In the genomic region with DNA sequence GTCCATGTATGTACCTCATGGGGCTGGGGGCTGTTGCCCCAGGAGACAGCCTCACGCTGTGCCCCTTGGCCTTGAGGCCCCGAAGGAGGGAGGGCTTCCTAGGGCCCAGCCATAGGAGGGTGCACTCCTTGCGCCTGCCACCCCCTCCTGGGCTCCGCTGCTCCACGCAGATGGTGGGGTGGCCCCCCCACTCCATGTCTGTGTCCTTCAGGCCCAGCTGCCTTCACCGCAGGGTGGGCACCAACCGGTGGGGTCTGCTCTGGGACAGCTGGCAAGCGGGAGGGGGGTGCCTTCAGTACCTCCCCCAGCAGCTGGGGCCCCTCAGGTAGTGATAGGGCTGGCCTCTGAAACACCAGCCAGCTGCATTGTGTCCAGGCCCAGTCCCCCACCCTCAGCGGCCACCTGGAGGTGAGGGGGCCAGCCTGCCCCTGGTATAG, we compare ENCODE assay signal across 1 cellular context.
TF ChIP-seq lines count a peak whose summit lies in the region.

No MANE protein-coding gene starts in this region.

TF ChIP-seq in HepG2, 621 proteins besides CTCF, POLR2A, EP300 and RAD21 (continued from another document and continues in another):
- no peak for TF ChIP-seq ZNF224 (CRISPR knock-in tag; IDR thresholded peaks at IDR 0.05)
- TF ChIP-seq, protein P1, sequence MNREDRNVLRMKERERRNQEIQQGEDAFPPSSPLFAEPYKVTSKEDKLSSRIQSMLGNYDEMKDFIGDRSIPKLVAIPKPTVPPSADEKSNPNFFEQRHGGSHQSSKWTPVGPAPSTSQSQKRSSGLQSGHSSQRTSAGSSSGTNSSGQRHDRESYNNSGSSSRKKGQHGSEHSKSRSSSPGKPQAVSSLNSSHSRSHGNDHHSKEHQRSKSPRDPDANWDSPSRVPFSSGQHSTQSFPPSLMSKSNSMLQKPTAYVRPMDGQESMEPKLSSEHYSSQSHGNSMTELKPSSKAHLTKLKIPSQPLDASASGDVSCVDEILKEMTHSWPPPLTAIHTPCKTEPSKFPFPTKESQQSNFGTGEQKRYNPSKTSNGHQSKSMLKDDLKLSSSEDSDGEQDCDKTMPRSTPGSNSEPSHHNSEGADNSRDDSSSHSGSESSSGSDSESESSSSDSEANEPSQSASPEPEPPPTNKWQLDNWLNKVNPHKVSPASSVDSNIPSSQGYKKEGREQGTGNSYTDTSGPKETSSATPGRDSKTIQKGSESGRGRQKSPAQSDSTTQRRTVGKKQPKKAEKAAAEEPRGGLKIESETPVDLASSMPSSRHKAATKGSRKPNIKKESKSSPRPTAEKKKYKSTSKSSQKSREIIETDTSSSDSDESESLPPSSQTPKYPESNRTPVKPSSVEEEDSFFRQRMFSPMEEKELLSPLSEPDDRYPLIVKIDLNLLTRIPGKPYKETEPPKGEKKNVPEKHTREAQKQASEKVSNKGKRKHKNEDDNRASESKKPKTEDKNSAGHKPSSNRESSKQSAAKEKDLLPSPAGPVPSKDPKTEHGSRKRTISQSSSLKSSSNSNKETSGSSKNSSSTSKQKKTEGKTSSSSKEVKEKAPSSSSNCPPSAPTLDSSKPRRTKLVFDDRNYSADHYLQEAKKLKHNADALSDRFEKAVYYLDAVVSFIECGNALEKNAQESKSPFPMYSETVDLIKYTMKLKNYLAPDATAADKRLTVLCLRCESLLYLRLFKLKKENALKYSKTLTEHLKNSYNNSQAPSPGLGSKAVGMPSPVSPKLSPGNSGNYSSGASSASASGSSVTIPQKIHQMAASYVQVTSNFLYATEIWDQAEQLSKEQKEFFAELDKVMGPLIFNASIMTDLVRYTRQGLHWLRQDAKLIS (CRISPR knock-in tag; IDR thresholded peaks at IDR 0.05): no peak
- no peak for TF ChIP-seq SNRNP70 (IDR thresholded peaks at IDR 0.05; ENCODE audit: low read depth, low read length)
- no peak for TF ChIP-seq ZKSCAN8 (CRISPR knock-in tag; IDR thresholded peaks at IDR 0.05; ENCODE audit: borderline replicate concordance)
- no peak for TF ChIP-seq MED8 (CRISPR knock-in tag; IDR thresholded peaks at IDR 0.05; ENCODE audit: insufficient replicate concordance)
- no peak for TF ChIP-seq KAT8 (CRISPR knock-in tag; IDR thresholded peaks at IDR 0.05)
- no peak for TF ChIP-seq ZNF7 (CRISPR knock-in tag; IDR thresholded peaks at IDR 0.05)
- no peak for TF ChIP-seq RFXANK (CRISPR knock-in tag; IDR thresholded peaks at IDR 0.05)
- 0 out of 2 replicates have a peak, but pooled peaks have one; percentile 22 for TF ChIP-seq ZNF839 (CRISPR knock-in tag; IDR thresholded peaks at IDR 0.05; ENCODE audit: borderline replicate concordance)
- TF ChIP-seq NR2C2 (CRISPR knock-in tag; IDR thresholded peaks at IDR 0.05; ENCODE audit: borderline replicate concordance): no peak
- no peak for TF ChIP-seq KLF15 (CRISPR knock-in tag; IDR thresholded peaks at IDR 0.05; ENCODE audit: borderline replicate concordance)
- no peak for TF ChIP-seq CCAR2 (optimal IDR thresholded peaks at IDR 0.05; ENCODE audit: low read depth, low read length)
- TF ChIP-seq ZNF17 (CRISPR knock-in tag; IDR thresholded peaks at IDR 0.05): no peak
- TF ChIP-seq ZNF615 (CRISPR knock-in tag; IDR thresholded peaks at IDR 0.05; ENCODE audit: borderline replicate concordance): no peak
- TF ChIP-seq, protein P2, sequence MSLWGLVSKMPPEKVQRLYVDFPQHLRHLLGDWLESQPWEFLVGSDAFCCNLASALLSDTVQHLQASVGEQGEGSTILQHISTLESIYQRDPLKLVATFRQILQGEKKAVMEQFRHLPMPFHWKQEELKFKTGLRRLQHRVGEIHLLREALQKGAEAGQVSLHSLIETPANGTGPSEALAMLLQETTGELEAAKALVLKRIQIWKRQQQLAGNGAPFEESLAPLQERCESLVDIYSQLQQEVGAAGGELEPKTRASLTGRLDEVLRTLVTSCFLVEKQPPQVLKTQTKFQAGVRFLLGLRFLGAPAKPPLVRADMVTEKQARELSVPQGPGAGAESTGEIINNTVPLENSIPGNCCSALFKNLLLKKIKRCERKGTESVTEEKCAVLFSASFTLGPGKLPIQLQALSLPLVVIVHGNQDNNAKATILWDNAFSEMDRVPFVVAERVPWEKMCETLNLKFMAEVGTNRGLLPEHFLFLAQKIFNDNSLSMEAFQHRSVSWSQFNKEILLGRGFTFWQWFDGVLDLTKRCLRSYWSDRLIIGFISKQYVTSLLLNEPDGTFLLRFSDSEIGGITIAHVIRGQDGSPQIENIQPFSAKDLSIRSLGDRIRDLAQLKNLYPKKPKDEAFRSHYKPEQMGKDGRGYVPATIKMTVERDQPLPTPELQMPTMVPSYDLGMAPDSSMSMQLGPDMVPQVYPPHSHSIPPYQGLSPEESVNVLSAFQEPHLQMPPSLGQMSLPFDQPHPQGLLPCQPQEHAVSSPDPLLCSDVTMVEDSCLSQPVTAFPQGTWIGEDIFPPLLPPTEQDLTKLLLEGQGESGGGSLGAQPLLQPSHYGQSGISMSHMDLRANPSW (CRISPR knock-in tag; IDR thresholded peaks at IDR 0.05; ENCODE audit: borderline replicate concordance): no peak
- no peak for TF ChIP-seq ZNF713 (CRISPR knock-in tag; IDR thresholded peaks at IDR 0.05)
- TF ChIP-seq ZNF33B (CRISPR knock-in tag; IDR thresholded peaks at IDR 0.05): no peak
- no peak for TF ChIP-seq TP53 (CRISPR knock-in tag; conservative IDR thresholded peaks at IDR 0.05)
- no peak for TF ChIP-seq ZNF841 (CRISPR knock-in tag; IDR thresholded peaks at IDR 0.05; ENCODE audit: borderline replicate concordance)
- no peak for TF ChIP-seq SMYD3 (CRISPR knock-in tag; IDR thresholded peaks at IDR 0.05)
- no peak for TF ChIP-seq GFI1 (CRISPR knock-in tag; IDR thresholded peaks at IDR 0.05; ENCODE audit: borderline replicate concordance)
- TF ChIP-seq FOXO1 (CRISPR knock-in tag; IDR thresholded peaks at IDR 0.05): no peak
- TF ChIP-seq SCMH1 (CRISPR knock-in tag; IDR thresholded peaks at IDR 0.05; ENCODE audit: borderline replicate concordance): no peak
- TF ChIP-seq, protein P3, sequence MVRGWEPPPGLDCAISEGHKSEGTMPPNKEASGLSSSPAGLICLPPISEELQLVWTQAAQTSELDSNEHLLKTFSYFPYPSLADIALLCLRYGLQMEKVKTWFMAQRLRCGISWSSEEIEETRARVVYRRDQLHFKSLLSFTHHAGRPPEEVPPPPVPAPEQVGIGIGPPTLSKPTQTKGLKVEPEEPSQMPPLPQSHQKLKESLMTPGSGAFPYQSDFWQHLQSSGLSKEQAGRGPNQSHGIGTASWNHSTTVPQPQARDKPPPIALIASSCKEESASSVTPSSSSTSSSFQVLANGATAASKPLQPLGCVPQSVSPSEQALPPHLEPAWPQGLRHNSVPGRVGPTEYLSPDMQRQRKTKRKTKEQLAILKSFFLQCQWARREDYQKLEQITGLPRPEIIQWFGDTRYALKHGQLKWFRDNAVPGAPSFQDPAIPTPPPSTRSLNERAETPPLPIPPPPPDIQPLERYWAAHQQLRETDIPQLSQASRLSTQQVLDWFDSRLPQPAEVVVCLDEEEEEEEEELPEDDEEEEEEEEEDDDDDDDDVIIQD (CRISPR knock-in tag; IDR thresholded peaks at IDR 0.05; ENCODE audit: low read depth): no peak
- TF ChIP-seq ZBTB21 (CRISPR knock-in tag; IDR thresholded peaks at IDR 0.05): no peak
- TF ChIP-seq, protein P4, sequence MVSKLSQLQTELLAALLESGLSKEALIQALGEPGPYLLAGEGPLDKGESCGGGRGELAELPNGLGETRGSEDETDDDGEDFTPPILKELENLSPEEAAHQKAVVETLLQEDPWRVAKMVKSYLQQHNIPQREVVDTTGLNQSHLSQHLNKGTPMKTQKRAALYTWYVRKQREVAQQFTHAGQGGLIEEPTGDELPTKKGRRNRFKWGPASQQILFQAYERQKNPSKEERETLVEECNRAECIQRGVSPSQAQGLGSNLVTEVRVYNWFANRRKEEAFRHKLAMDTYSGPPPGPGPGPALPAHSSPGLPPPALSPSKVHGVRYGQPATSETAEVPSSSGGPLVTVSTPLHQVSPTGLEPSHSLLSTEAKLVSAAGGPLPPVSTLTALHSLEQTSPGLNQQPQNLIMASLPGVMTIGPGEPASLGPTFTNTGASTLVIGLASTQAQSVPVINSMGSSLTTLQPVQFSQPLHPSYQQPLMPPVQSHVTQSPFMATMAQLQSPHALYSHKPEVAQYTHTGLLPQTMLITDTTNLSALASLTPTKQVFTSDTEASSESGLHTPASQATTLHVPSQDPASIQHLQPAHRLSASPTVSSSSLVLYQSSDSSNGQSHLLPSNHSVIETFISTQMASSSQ (IDR thresholded peaks at IDR 0.05; ENCODE audit: low read depth): no peak
- TF ChIP-seq, protein P4 (CRISPR knock-in tag; IDR thresholded peaks at IDR 0.05; ENCODE audit: borderline replicate concordance): peak; percentile 4; the same call in 1 of the 2 replicates
- TF ChIP-seq, protein P5, sequence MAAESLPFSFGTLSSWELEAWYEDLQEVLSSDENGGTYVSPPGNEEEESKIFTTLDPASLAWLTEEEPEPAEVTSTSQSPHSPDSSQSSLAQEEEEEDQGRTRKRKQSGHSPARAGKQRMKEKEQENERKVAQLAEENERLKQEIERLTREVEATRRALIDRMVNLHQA (CRISPR knock-in tag; IDR thresholded peaks at IDR 0.05): no peak
- no peak for TF ChIP-seq HDAC6 (IDR thresholded peaks at IDR 0.05; ENCODE audit: low read depth, low read length)
- TF ChIP-seq, protein P6, sequence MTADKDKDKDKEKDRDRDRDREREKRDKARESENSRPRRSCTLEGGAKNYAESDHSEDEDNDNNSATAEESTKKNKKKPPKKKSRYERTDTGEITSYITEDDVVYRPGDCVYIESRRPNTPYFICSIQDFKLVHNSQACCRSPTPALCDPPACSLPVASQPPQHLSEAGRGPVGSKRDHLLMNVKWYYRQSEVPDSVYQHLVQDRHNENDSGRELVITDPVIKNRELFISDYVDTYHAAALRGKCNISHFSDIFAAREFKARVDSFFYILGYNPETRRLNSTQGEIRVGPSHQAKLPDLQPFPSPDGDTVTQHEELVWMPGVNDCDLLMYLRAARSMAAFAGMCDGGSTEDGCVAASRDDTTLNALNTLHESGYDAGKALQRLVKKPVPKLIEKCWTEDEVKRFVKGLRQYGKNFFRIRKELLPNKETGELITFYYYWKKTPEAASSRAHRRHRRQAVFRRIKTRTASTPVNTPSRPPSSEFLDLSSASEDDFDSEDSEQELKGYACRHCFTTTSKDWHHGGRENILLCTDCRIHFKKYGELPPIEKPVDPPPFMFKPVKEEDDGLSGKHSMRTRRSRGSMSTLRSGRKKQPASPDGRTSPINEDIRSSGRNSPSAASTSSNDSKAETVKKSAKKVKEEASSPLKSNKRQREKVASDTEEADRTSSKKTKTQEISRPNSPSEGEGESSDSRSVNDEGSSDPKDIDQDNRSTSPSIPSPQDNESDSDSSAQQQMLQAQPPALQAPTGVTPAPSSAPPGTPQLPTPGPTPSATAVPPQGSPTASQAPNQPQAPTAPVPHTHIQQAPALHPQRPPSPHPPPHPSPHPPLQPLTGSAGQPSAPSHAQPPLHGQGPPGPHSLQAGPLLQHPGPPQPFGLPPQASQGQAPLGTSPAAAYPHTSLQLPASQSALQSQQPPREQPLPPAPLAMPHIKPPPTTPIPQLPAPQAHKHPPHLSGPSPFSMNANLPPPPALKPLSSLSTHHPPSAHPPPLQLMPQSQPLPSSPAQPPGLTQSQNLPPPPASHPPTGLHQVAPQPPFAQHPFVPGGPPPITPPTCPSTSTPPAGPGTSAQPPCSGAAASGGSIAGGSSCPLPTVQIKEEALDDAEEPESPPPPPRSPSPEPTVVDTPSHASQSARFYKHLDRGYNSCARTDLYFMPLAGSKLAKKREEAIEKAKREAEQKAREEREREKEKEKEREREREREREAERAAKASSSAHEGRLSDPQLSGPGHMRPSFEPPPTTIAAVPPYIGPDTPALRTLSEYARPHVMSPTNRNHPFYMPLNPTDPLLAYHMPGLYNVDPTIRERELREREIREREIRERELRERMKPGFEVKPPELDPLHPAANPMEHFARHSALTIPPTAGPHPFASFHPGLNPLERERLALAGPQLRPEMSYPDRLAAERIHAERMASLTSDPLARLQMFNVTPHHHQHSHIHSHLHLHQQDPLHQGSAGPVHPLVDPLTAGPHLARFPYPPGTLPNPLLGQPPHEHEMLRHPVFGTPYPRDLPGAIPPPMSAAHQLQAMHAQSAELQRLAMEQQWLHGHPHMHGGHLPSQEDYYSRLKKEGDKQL (CRISPR knock-in tag; IDR thresholded peaks at IDR 0.05; ENCODE audit: low read depth): no peak
- TF ChIP-seq ZNF616 (CRISPR knock-in tag; IDR thresholded peaks at IDR 0.05; ENCODE audit: low read depth): no peak
- peak; percentile 2 for TF ChIP-seq AGO1 (IDR thresholded peaks at IDR 0.05; ENCODE audit: low read depth, low read length, poor library complexity, severe bottlenecking)
- TF ChIP-seq THAP11 (CRISPR knock-in tag; IDR thresholded peaks at IDR 0.05): no peak
- TF ChIP-seq, protein P7, sequence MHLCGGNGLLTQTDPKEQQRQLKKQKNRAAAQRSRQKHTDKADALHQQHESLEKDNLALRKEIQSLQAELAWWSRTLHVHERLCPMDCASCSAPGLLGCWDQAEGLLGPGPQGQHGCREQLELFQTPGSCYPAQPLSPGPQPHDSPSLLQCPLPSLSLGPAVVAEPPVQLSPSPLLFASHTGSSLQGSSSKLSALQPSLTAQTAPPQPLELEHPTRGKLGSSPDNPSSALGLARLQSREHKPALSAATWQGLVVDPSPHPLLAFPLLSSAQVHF (CRISPR knock-in tag; IDR thresholded peaks at IDR 0.05): no peak
- no peak for TF ChIP-seq CEBPG (CRISPR knock-in tag; IDR thresholded peaks at IDR 0.05)
- no peak for TF ChIP-seq NFRKB (IDR thresholded peaks at IDR 0.05)
